18 cellular contexts compared by ENCODE assay signal in the genomic region with DNA sequence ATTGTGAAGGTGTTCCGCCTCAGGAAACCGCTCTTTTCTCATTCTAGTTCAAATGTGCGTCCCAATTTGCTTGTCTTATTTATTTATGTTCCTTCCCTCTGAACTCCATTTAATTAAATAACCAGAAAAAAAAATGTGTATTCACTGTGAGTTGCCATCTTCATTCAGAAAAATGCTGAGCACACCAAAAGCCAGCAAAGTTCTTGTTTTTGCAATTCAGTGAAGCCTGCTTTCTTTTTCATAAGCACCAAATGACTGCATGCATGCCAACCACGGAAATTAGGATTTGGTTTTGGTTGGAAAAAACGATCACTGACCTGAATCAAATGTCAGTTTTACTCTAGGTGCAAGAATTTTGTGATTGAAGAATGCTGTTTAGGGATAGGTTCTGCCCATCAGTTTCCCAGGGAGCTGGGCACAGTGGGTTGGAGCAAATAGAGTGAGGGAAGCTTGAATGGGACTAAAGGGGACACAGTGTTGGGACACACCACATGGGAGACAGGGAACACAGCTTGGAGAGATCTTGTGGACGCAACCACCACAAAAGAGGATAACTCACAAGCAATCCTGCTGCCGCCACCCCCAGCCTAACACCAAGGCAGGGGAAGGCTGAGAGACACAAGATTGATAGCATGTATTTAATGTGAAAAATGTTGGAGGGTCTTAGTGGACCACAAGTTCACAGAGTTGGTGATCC.
DNase-seq lines count a peak whose midpoint lies in the region; ATAC-seq and TF ChIP-seq lines count a peak whose summit lies in the region.
"Had no signal": no experiment of that assay in that cellular context is flagged by ENCODE, and none has a peak within 500 bp of the region (broad histone marks: within the 10 kb centered on the region; RNA-seq: fewer than 3 reads in every experiment).

No MANE protein-coding gene starts in this region.

- peak overlapping the region; percentile 24 for H3K27ac Mint-ChIP-seq in neural crest cell (ENCODE audit: unreplicated experiment)

- no peaks in the 10 kb centered on the region for H4K20me1 ChIP-seq in BLaER1 treated with 17β-estradiol and CSF1 and Interleukin-3, amounts not matched to agents 10 nM and 100 nM

- no peak overlapping the region for H3K27ac ChIP-seq in BLaER1 treated with 17β-estradiol and CSF1 and Interleukin-3, amounts not matched to agents 10 nM and 100 nM
- peak overlapping the region in 3 of 4 donors; percentile 91 to 94 (median 93) for H3K27ac ChIP-seq in body of pancreas
- H3K27ac ChIP-seq: C4-2B, PC-9 had no signal

- TF ChIP-seq CTCF in body of pancreas (IDR thresholded peaks at IDR 0.05) (no peak), neural crest cell (conservative IDR thresholded peaks at IDR 0.05) (no peak)

- peak overlapping the region in 8 of 11 experiments; percentile 36 to 83 (median 70); a peak in 14 of 22 replicates for H3K4me2 ChIP-seq in BLaER1 treated with 17β-estradiol and CSF1 and Interleukin-3, amounts not matched to agents 10 nM and 100 nM
- H3K4me2 ChIP-seq: PC-9, SK-N-SH had no signal

- DNase-seq in AG20443 (ENCODE audit: low spot score), result peak; percentile 5
- DNase-seq in body of pancreas, result no peak
- no peak for DNase-seq in neural crest cell (ENCODE audit: low read depth, low spot score)
- DNase-seq in HuH-7.5 (ENCODE audit: low spot score), result no peak
- DNase-seq in NOMO-1 treated with dmso at 0.1 percent for 144 hours (lab: John Stamatoyannopoulos, UW; ENCODE audit: unreplicated experiment), result no peak
- no peak for DNase-seq in NOMO-1 treated with DMSO at 0.1 percent for 48 hours (lab: John Stamatoyannopoulos, UW; ENCODE audit: unreplicated experiment)
- DNase-seq: DMS153; EL; KG1; NCI-H1092; NCI-H2227 treated with DMSO at 0.1 percent for 48 hours; NCI-H526 treated with DMSO at 0.1 percent for 48 hours; NK-92 treated with Interleukin-12 subunit alpha and Interleukin-12 subunit beta, amount 100 ng/mL, for 24 hours; PC-9; SK-N-SH had no signal

- no peaks in the 10 kb centered on the region for H3K27me3 ChIP-seq in BLaER1 treated with 17β-estradiol and CSF1 and Interleukin-3, amounts not matched to agents 10 nM and 100 nM
- no peaks in the 10 kb centered on the region for H3K27me3 ChIP-seq in body of pancreas

- no peak for ATAC-seq in body of pancreas
- ATAC-seq: HCT116 had no signal

- no peak overlapping the region for H3K4me3 ChIP-seq in BLaER1 treated with 17β-estradiol and CSF1 and Interleukin-3, amounts not matched to agents 10 nM and 100 nM
- H3K4me3 ChIP-seq in body of pancreas, result no peak overlapping the region
- H3K4me3 ChIP-seq: PC-9 had no signal

- H3K36me3 Mint-ChIP-seq in neural crest cell (ENCODE audit: low read depth), result no peaks in the 10 kb centered on the region

- H3K9ac ChIP-seq in BLaER1 treated with 17β-estradiol and CSF1 and Interleukin-3, amounts not matched to agents 10 nM and 100 nM, result no peak overlapping the region
- H3K9ac ChIP-seq: SK-N-SH had no signal

- H3K27me3 Mint-ChIP-seq in neural crest cell (ENCODE audit: low read depth), result peaks cover 3% of the 10 kb centered on the region

- peaks cover 4% of the 10 kb centered on the region for H3K9me3 Mint-ChIP-seq in neural crest cell

- H3K4me3 Mint-ChIP-seq in neural crest cell, result no peak overlapping the region

- intact Hi-C loops in body of pancreas (cut with DNase I), result no loop called here

- no peaks in the 10 kb centered on the region for H3K9me3 ChIP-seq in BLaER1 treated with 17β-estradiol and CSF1 and Interleukin-3, amounts not matched to agents 10 nM and 100 nM (replicated peaks in 1 of 11)
- no peaks in the 10 kb centered on the region for H3K9me3 ChIP-seq in body of pancreas
- H3K9me3 ChIP-seq: SK-N-SH had no signal

- 73 to 78% methylated on average over 7 of the region's 7 CpGs for WGBS in body of pancreas, 2 donors

- TF ChIP-seq POLR2A in body of pancreas (IDR thresholded peaks at IDR 0.05), result no peak

- no peaks in the 10 kb centered on the region for H3K4me1 Mint-ChIP-seq in neural crest cell

- H3K36me3 ChIP-seq in BLaER1 treated with 17β-estradiol and CSF1 and Interleukin-3, amounts not matched to agents 10 nM and 100 nM, result no peaks in the 10 kb centered on the region
- no peaks in the 10 kb centered on the region for H3K36me3 ChIP-seq in body of pancreas (replicated peaks in 1 of 2; ENCODE audit: insufficient read depth in 1 of 2, low read depth in 2 of 2)

- H3K4me1 ChIP-seq in BLaER1 treated with 17β-estradiol and CSF1 and Interleukin-3, amounts not matched to agents 10 nM and 100 nM, result peaks cover 9 to 17% (median 13%) of the 10 kb centered on the region in 10 experiments
- peaks cover 79% of the 10 kb centered on the region for H3K4me1 ChIP-seq in body of pancreas

Comparison
In these comparisons a context has a peak if more than half of its experiments do, and no peak if none do; other contexts are left out.
1. H3K27ac ChIP-seq: peak in body of pancreas (3 of 4); none in BLaER1 treated with 17β-estradiol and CSF1 and Interleukin-3, amounts not matched to agents 10 nM and 100 nM (0 of 11).